In genomic region chr11:67367836-67368227, GRCh38 we compare ENCODE assay signal across 1 cellular context.
TF ChIP-seq lines count a peak whose summit lies in the region.

No MANE protein-coding gene starts in this region.

TF ChIP-seq in IMR-90, 13 proteins besides CTCF, POLR2A, EP300 and RAD21:
- TF ChIP-seq RFX5 (IDR thresholded peaks at IDR 0.05; ENCODE audit: low read depth, low read length), result no peak
- TF ChIP-seq CHD1 (IDR thresholded peaks at IDR 0.05; ENCODE audit: low read depth, low read length), result no peak
- TF ChIP-seq CEBPB (IDR thresholded peaks at IDR 0.05; ENCODE audit: low read depth, low read length), result no peak
- TF ChIP-seq NFE2L2 (IDR thresholded peaks at IDR 0.05; ENCODE audit: low read depth, low read length), result no peak
- TF ChIP-seq SMC3 (IDR thresholded peaks at IDR 0.05; ENCODE audit: low read depth, low read length), result no peak
- TF ChIP-seq, protein P1, sequence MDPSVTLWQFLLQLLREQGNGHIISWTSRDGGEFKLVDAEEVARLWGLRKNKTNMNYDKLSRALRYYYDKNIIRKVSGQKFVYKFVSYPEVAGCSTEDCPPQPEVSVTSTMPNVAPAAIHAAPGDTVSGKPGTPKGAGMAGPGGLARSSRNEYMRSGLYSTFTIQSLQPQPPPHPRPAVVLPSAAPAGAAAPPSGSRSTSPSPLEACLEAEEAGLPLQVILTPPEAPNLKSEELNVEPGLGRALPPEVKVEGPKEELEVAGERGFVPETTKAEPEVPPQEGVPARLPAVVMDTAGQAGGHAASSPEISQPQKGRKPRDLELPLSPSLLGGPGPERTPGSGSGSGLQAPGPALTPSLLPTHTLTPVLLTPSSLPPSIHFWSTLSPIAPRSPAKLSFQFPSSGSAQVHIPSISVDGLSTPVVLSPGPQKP (IDR thresholded peaks at IDR 0.05; ENCODE audit: borderline replicate concordance, low read depth, low read length), result no peak
- no peak for TF ChIP-seq MAZ (IDR thresholded peaks at IDR 0.05; ENCODE audit: borderline replicate concordance, low read depth, low read length)
- TF ChIP-seq, protein P2, sequence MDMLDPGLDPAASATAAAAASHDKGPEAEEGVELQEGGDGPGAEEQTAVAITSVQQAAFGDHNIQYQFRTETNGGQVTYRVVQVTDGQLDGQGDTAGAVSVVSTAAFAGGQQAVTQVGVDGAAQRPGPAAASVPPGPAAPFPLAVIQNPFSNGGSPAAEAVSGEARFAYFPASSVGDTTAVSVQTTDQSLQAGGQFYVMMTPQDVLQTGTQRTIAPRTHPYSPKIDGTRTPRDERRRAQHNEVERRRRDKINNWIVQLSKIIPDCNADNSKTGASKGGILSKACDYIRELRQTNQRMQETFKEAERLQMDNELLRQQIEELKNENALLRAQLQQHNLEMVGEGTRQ (IDR thresholded peaks at IDR 0.05; ENCODE audit: low read depth, low read length), result no peak
- TF ChIP-seq BHLHE40 (IDR thresholded peaks at IDR 0.05; ENCODE audit: low read depth, low read length), result no peak
- TF ChIP-seq FOS (IDR thresholded peaks at IDR 0.05; ENCODE audit: low read depth, low read length), result no peak
- no peak for TF ChIP-seq MAFK (IDR thresholded peaks at IDR 0.05; ENCODE audit: low read depth, low read length)
- no peak for TF ChIP-seq RCOR1 (IDR thresholded peaks at IDR 0.05; ENCODE audit: insufficient replicate concordance, low read length)
- no peak for TF ChIP-seq MXI1 (IDR thresholded peaks at IDR 0.05; ENCODE audit: borderline replicate concordance, low read depth, low read length)
